ENCODE assay signal across 8 cellular contexts in the genomic region with DNA sequence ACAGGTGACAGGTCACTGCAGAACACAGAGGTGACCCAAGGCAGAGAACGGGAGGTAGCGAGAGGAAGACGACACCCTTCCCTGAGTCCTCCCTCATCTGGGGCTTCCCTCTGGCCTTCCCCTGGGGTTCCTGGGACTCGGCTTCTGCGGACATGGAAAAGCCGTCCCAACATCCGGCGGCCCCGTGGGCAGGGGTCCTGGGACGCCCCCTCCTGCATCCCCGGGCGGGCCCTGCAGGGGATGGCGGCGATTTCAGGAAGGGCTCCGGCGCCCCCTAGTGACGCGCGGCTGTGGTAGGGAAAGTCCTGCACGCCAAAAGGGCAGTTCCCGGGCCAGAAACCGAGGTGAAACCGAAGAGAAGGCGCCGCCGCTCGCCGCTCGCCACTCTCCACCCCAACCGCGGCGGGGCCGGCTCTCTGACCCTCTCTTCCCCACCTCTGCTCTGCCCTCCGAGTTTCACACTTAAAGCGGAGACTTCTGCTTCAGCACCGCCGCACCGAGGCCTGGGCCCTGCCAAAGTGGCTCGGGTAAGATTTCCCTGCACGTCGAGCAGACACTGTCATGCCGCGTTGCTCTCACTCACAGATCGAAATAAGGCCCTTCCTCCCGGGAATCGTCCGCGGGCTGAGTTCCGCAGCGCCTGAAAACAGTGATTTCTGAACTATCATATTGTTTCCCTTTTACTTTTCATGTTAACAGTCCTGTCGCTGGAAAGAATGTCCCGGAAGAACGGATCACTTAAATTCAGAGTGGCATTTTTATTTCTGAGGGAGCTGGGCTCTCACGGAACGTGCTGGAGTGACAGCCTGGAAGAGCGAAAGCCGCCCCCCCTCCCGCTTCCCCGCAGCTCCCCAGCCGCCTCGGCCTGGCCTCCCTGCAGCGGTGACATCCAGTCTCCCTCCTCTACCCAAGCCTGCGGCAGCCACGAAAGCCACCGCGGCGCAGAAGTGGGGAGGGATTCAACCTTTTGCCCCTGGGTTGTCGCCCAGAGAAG.
DNase-seq lines count a peak whose midpoint lies in the region; TF ChIP-seq lines count a peak whose summit lies in the region.

No MANE protein-coding gene starts in this region.

- no peaks in the 10 kb centered on the region for H3K27me3 Mint-ChIP-seq in MCF 10A (ENCODE audit: insufficient read depth, unreplicated experiment)

- POLR2A ChIA-PET in MCF 10A (lab: Yijun Ruan, JAX), result no interaction called here

- H3K36me3 Mint-ChIP-seq in MCF 10A (ENCODE audit: insufficient read depth, unreplicated experiment), result no peaks in the 10 kb centered on the region

- no peaks in the 10 kb centered on the region for H3K4me1 Mint-ChIP-seq in MCF 10A (ENCODE audit: insufficient read depth, unreplicated experiment)

- H3K9me3 ChIP-seq in HAP-1 (peaks cover 5% of the 10 kb centered on the region; the same call in 1 of the 2 replicates), Loucy (ENCODE audit: insufficient read depth, low read depth, low read length) (peaks cover 6% of the 10 kb centered on the region; the same call in 1 of the 2 replicates), iPS-20b (ENCODE audit: insufficient read depth, low read depth, low read length) (peaks cover 10% of the 10 kb centered on the region; the same call in 1 of the 2 replicates)

- TF ChIP-seq CTCF in GM12864 (IDR thresholded peaks at IDR 0.05; ENCODE audit: low read depth, low read length, missing control alignments) (peak; percentile 66), Loucy (conservative IDR thresholded peaks at IDR 0.05; ENCODE audit: low read length) (peak; percentile 61), MCF 10A (IDR thresholded peaks at IDR 0.05; ENCODE audit: unreplicated experiment) (peak; percentile 88)

- no peak overlapping the region for H3K27ac ChIP-seq in iPS-20b (ENCODE audit: low read length)
- H3K27ac ChIP-seq in skin epidermis, result peak overlapping the region in 8 of 21 experiments; percentile 17 to 75 (median 63)

- H2AFZ ChIP-seq in Loucy (ENCODE audit: low read length), result peak overlapping the region; percentile 74; the same call in 1 of the 2 replicates

- H3K36me3 ChIP-seq in HAP-1 (replicated peaks) (0 out of 2 replicates have a peak, but pooled peaks cover 3% of the 10 kb centered on the region), Loucy (ENCODE audit: insufficient read depth, low read length) (no peaks in the 10 kb centered on the region), iPS-20b (ENCODE audit: insufficient read depth, low read depth, low read length) (no peaks in the 10 kb centered on the region)

- no peak overlapping the region for H3K4me2 ChIP-seq in Loucy (ENCODE audit: low read depth, low read length, poor library complexity, severe bottlenecking)

- H3K4me1 ChIP-seq in HAP-1 (peaks cover 24% of the 10 kb centered on the region), Loucy (ENCODE audit: insufficient read depth, low read length, poor library complexity, severe bottlenecking) (peaks cover 15% of the 10 kb centered on the region), iPS-20b (ENCODE audit: insufficient read depth, low read length) (peaks cover 11% of the 10 kb centered on the region; the same call in 1 of the 2 replicates)

- no peaks in the 10 kb centered on the region for H3K27me3 ChIP-seq in HAP-1 (ENCODE audit: low read depth)
- no peaks in the 10 kb centered on the region for H3K27me3 ChIP-seq in Loucy (ENCODE audit: insufficient read depth, low read length, poor library complexity, severe bottlenecking)
- H3K27me3 ChIP-seq in iPS-20b (ENCODE audit: insufficient read depth, low read length), result peaks cover 21% of the 10 kb centered on the region

- no peaks in the 10 kb centered on the region for H3K79me2 ChIP-seq in Loucy (ENCODE audit: insufficient read depth, low read length)

- no peak overlapping the region for H3K4me3 Mint-ChIP-seq in MCF 10A (ENCODE audit: unreplicated experiment)

- no peaks in the 10 kb centered on the region for H4K20me1 ChIP-seq in Loucy (ENCODE audit: insufficient read depth, low read length, poor library complexity, severe bottlenecking)

- in situ Hi-C loops in HAP-1 (cut with MboI; ENCODE audit: low sequenced_read_pairs), result loop anchor here (25.0 kb wide), 2 partner anchors 344 to 1244 kb away; no protein-coding TSS in a partner anchor

- no peak overlapping the region for H3K27ac Mint-ChIP-seq in MCF 10A (ENCODE audit: low read depth, unreplicated experiment)

- no TSS peak for BruUV-seq in MCF 10A (replicated peaks; lab: Mats Ljungman, UMichigan)

- H3F3A ChIP-seq in Loucy (ENCODE audit: low read depth), result no peaks in the 10 kb centered on the region

- peak overlapping the region; percentile 40 for H3K4me3 ChIP-seq in GM12864 (ENCODE audit: low read depth, low read length)
- peak overlapping the region; percentile 19 for H3K4me3 ChIP-seq in HAP-1
- H3K4me3 ChIP-seq in Loucy (ENCODE audit: low read length, poor library complexity, severe bottlenecking), result no peak overlapping the region
- H3K4me3 ChIP-seq in iPS-20b (ENCODE audit: low read length), result peak overlapping the region; percentile 69
- H3K4me3 ChIP-seq in skin epidermis, result peak overlapping the region; percentile 15 to 42 (median 25)

- H3K9me3 Mint-ChIP-seq in MCF 10A (ENCODE audit: unreplicated experiment), result no peaks in the 10 kb centered on the region

- H3K9ac ChIP-seq in Loucy (ENCODE audit: low read depth, low read length, poor library complexity, severe bottlenecking), result no peak overlapping the region
- H3K9ac ChIP-seq in iPS-20b (ENCODE audit: low read depth, low read length), result peak overlapping the region; percentile 62; the same call in 1 of the 2 replicates

- DNase-seq in GM12864 (ENCODE audit: low read depth) (no peak), HAP-1 (ENCODE audit: low spot score in 2 of 2) (peak; percentile 65 to 92), UCSD-AML1 (lab: John Stamatoyannopoulos, UW; ENCODE audit: unreplicated experiment) (peak; percentile 68), MCF 10A (ENCODE audit: unreplicated experiment) (peak; percentile 62), NCI-H2171 treated with DMSO at 0.1 percent for 48 hours (lab: John Stamatoyannopoulos, UW) (no peak)

- H3K9me2 ChIP-seq in Loucy (replicated peaks; ENCODE audit: low read depth, low read length), result no peaks in the 10 kb centered on the region

- intact Hi-C loops in MCF 10A (cut with micrococcal nuclease), result loop anchor here (1.0 to 10.0 kb wide), 5 partner anchors 328 to 1663 kb away; no protein-coding TSS in a partner anchor

- CTCF ChIA-PET in MCF 10A (lab: Yijun Ruan, JAX), result interaction anchor here (0.6 to 1.8 kb wide), 27 partner anchors 10 to 1637 kb away, joined by 3 to 6 read pairs (median 3); no protein-coding TSS in a partner anchor

Comparison
In these comparisons a context has a peak if more than half of its experiments do, and no peak if none do; other contexts are left out.
1. DNase-seq: peak in HAP-1 (2 of 2), UCSD-AML1 (single experiment) and MCF 10A (single experiment); none in GM12864 (single experiment) and NCI-H2171 treated with DMSO at 0.1 percent for 48 hours (single experiment).
2. Peak in every context shown above with its lines, with median percentiles within 50 percentile points of each other: CTCF ChIP-seq.